In the genomic region with DNA sequence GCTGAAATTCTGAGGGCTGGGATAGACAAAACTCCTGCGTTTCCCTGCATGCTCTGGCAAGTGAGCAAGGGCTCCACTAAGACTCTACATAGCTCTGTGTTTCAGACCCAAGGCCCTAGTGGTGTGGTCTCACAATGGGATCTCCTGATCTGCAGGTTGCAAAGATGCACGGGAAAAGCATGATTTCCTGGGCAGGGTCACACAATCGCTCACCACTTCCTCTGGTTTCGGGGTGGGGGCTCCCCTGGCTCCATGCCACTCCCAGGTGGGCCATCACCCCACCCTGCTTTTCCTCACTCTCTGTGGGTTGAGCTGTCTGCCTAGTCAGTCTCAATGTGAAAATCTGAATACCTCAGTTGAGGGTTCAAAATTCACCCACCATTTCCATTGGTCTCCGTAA, we compare ENCODE assay signal across 13 cellular contexts.
A peak's percentile ranks its signal among the peaks of the same experiment; 100 is the strongest.
DNase-seq lines count a peak whose midpoint lies in the region; ATAC-seq and TF ChIP-seq lines count a peak whose summit lies in the region.
"Had no signal": no experiment of that assay in that cellular context is flagged by ENCODE, and none has a peak within 500 bp of the region (broad histone marks: within the 10 kb centered on the region; RNA-seq: fewer than 3 reads in every experiment).

No MANE protein-coding gene starts in this region.

- H3K27me3 ChIP-seq in CD4-positive, alpha-beta memory T cell (ENCODE audit: insufficient read depth, low read length) = no peaks in the 10 kb centered on the region
- no peaks in the 10 kb centered on the region for H3K27me3 ChIP-seq in BE2C

- peaks cover 2% of the 10 kb centered on the region for H3K36me3 Mint-ChIP-seq in activated CD8-positive, alpha-beta memory T cell treated with anti-CD3 and anti-CD28 coated beads, Interleukin-2, amount 10 ng/mL, durations not matched to agents 7 days and 5 days
- H3K36me3 Mint-ChIP-seq in CD4-positive, alpha-beta memory T cell = peaks cover 4 to 9% of the 10 kb centered on the region in 2 donors
- peaks cover 8% of the 10 kb centered on the region for H3K36me3 Mint-ChIP-seq in T-cell
- no peaks in the 10 kb centered on the region for H3K36me3 Mint-ChIP-seq in effector memory CD8-positive, alpha-beta T cell (ENCODE audit: insufficient read depth)

- DNase-seq in activated CD8-positive, alpha-beta memory T cell treated with anti-CD3 and anti-CD28 coated beads, Interleukin-2, amount 10 ng/mL, durations not matched to agents 7 days and 5 days = peak; percentile 39
- no peak for DNase-seq in activated CD8-positive, alpha-beta memory T cell treated with anti-CD3 and anti-CD28 coated beads, Interleukin-2, amount 50 U/mL, for 48 hours
- DNase-seq in CD4-positive, alpha-beta memory T cell = peak in 4 of 5 donors; percentile 5 to 34 (median 16)
- DNase-seq in T-cell (peak in 3 of 34 experiments; percentile 0 to 25 (median 2)), activated gamma-delta T cell (lab: John Stamatoyannopoulos, UW) (no peak), BE2C (no peak), NCI-H2029 treated with DMSO at 0.1 percent for 48 hours (lab: John Stamatoyannopoulos, UW) (no peak)
- no peak for DNase-seq in effector memory CD8-positive, alpha-beta T cell
- DNase-seq: H9, Karpas-422, MM.1S, NCI-H1092 treated with DMSO at 0.1 percent for 48 hours, NCI-H524 had no signal

- no peak overlapping the region for H3K4me3 Mint-ChIP-seq in activated CD8-positive, alpha-beta memory T cell treated with anti-CD3 and anti-CD28 coated beads, Interleukin-2, amount 10 ng/mL, durations not matched to agents 7 days and 5 days
- H3K4me3 Mint-ChIP-seq in CD4-positive, alpha-beta memory T cell = peak overlapping the region; percentile 18 to 71 (median 62)
- H3K4me3 Mint-ChIP-seq in T-cell = peak overlapping the region; percentile 5 to 52 (median 13)
- peak overlapping the region; percentile 18 to 40 for H3K4me3 Mint-ChIP-seq in effector memory CD8-positive, alpha-beta T cell
- H3K4me3 Mint-ChIP-seq: H9 had no signal

- ATAC-seq in activated CD8-positive, alpha-beta memory T cell treated with anti-CD3 and anti-CD28 coated beads, Interleukin-2, amount 10 ng/mL, durations not matched to agents 7 days and 5 days = no peak
- peak in 3 of 4 experiments; percentile 36 to 63 (median 44) for ATAC-seq in T-cell (replicated peaks in 1 of 4)
- peak; percentile 39 for ATAC-seq in effector memory CD8-positive, alpha-beta T cell (replicated peaks)

- TF ChIP-seq CTCF in BE2C (IDR thresholded peaks at IDR 0.05; ENCODE audit: low read depth, low read length) = no peak

- CTCF ChIA-PET in activated CD8-positive, alpha-beta memory T cell treated with anti-CD3 and anti-CD28 coated beads, Interleukin-2, amount 10 ng/mL, durations not matched to agents 7 days and 5 days (lab: Charles Lee) = no interaction called here
- CTCF ChIA-PET in CD4-positive, alpha-beta memory T cell (lab: Charles Lee; ENCODE audit: partially characterized antibody) = interaction anchor here (0.7 to 1.3 kb wide), 2 partner anchors 62 to 384 kb away, joined by 3 to 4 read pairs; no protein-coding TSS in a partner anchor
- CTCF ChIA-PET in T-cell (lab: Charles Lee) = no interaction called here

- no peak overlapping the region for H3K4me3 ChIP-seq in CD4-positive, alpha-beta memory T cell (ENCODE audit: low read length in 2 of 2)
- no peak overlapping the region for H3K4me3 ChIP-seq in BE2C (ENCODE audit: low read depth, low read length)

- H3K4me1 Mint-ChIP-seq in activated CD8-positive, alpha-beta memory T cell treated with anti-CD3 and anti-CD28 coated beads, Interleukin-2, amount 10 ng/mL, durations not matched to agents 7 days and 5 days = peaks cover 9% of the 10 kb centered on the region
- peaks cover 28 to 55% (median 43%) of the 10 kb centered on the region in 4 donors for H3K4me1 Mint-ChIP-seq in CD4-positive, alpha-beta memory T cell
- H3K4me1 Mint-ChIP-seq in T-cell = peaks cover 43 to 62% (median 46%) of the 10 kb centered on the region in 3 donors
- peaks cover 6 to 21% of the 10 kb centered on the region in 2 donors for H3K4me1 Mint-ChIP-seq in effector memory CD8-positive, alpha-beta T cell (ENCODE audit: low read depth in 2 of 2)
- H3K4me1 Mint-ChIP-seq: H9 had no signal

- peak overlapping the region; percentile 68 for H3K27ac Mint-ChIP-seq in activated CD8-positive, alpha-beta memory T cell treated with anti-CD3 and anti-CD28 coated beads, Interleukin-2, amount 10 ng/mL, durations not matched to agents 7 days and 5 days
- peak overlapping the region in 5 of 7 donors; percentile 23 to 70 (median 46) for H3K27ac Mint-ChIP-seq in CD4-positive, alpha-beta memory T cell
- peak overlapping the region; percentile 49 to 68 for H3K27ac Mint-ChIP-seq in T-cell
- H3K27ac Mint-ChIP-seq in effector memory CD8-positive, alpha-beta T cell = peak overlapping the region in 1 of 2 donors; percentile 53
- H3K27ac Mint-ChIP-seq: H9 had no signal

- no peaks in the 10 kb centered on the region for H3K27me3 Mint-ChIP-seq in activated CD8-positive, alpha-beta memory T cell treated with anti-CD3 and anti-CD28 coated beads, Interleukin-2, amount 10 ng/mL, durations not matched to agents 7 days and 5 days
- no peaks in the 10 kb centered on the region for H3K27me3 Mint-ChIP-seq in CD4-positive, alpha-beta memory T cell
- peaks cover 0 to 8% of the 10 kb centered on the region in 2 donors for H3K27me3 Mint-ChIP-seq in T-cell
- peaks cover 0 to 2% of the 10 kb centered on the region in 2 donors for H3K27me3 Mint-ChIP-seq in effector memory CD8-positive, alpha-beta T cell

- no peaks in the 10 kb centered on the region for H3K9me3 Mint-ChIP-seq in activated CD8-positive, alpha-beta memory T cell treated with anti-CD3 and anti-CD28 coated beads, Interleukin-2, amount 10 ng/mL, durations not matched to agents 7 days and 5 days (ENCODE audit: low read depth)
- peaks cover 0 to 25% (median 13%) of the 10 kb centered on the region in 8 donors for H3K9me3 Mint-ChIP-seq in CD4-positive, alpha-beta memory T cell
- H3K9me3 Mint-ChIP-seq in T-cell = peaks cover 0 to 4% (median 0%) of the 10 kb centered on the region in 3 donors
- H3K9me3 Mint-ChIP-seq in effector memory CD8-positive, alpha-beta T cell = peaks cover 0 to 2% of the 10 kb centered on the region in 2 donors

- intact Hi-C loops in CD4-positive, alpha-beta memory T cell (cut with micrococcal nuclease) = no loop called here

- no peak overlapping the region for H3K27ac ChIP-seq in CD4-positive, alpha-beta memory T cell (ENCODE audit: low read depth, low read length)

- H3K4me1 ChIP-seq in CD4-positive, alpha-beta memory T cell (ENCODE audit: insufficient read depth, low read length) = peaks cover 42% of the 10 kb centered on the region
- H3K4me1 ChIP-seq in BE2C = no peaks in the 10 kb centered on the region

- POLR2A ChIA-PET in CD4-positive, alpha-beta memory T cell (lab: Charles Lee; ENCODE audit: partially characterized antibody) = interaction anchor here (1.1 to 1.9 kb wide), 5 partner anchors 21 to 222 kb away, joined by 3 to 6 read pairs (median 4); no protein-coding TSS in a partner anchor
- POLR2A ChIA-PET in T-cell (lab: Charles Lee) = no interaction called here

- H3K36me3 ChIP-seq in CD4-positive, alpha-beta memory T cell (ENCODE audit: insufficient read depth, low read length) = no peaks in the 10 kb centered on the region
- no peaks in the 10 kb centered on the region for H3K36me3 ChIP-seq in BE2C

- H3K9me3 ChIP-seq in CD4-positive, alpha-beta memory T cell (ENCODE audit: control insufficient read depth in 1 of 2, low read length in 2 of 2) = no peaks in the 10 kb centered on the region
- H3K9me3 ChIP-seq in BE2C = no peaks in the 10 kb centered on the region

Comparison
In these comparisons a context has a peak if more than half of its experiments do, and no peak if none do; other contexts are left out.
1. DNase-seq: peak in activated CD8-positive, alpha-beta memory T cell treated with anti-CD3 and anti-CD28 coated beads, Interleukin-2, amount 10 ng/mL, durations not matched to agents 7 days and 5 days (single experiment) and CD4-positive, alpha-beta memory T cell (4 of 5); none in activated CD8-positive, alpha-beta memory T cell treated with anti-CD3 and anti-CD28 coated beads, Interleukin-2, amount 50 U/mL, for 48 hours (single experiment), effector memory CD8-positive, alpha-beta T cell (0 of 3), activated gamma-delta T cell (single experiment), BE2C (single experiment) and NCI-H2029 treated with DMSO at 0.1 percent for 48 hours (single experiment).